Comparison of ENCODE assay signal across 9 cellular contexts in the genomic region with DNA sequence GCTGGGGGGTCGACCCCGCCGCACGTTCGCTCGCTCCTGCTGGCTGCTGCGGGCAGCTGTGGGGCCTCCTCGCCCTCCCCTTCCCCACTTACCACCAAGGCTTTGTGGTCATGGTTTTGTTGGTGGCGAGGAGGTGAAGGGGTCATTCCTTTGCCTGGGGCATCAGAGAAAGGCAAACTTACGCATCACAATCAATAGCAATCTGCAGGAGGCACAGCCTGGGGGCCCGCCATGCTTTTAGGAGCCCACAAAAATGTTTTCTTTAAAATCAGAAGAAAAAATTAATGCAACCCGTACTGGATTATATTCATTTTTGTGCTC.
DNase-seq lines count a peak whose midpoint lies in the region; ATAC-seq and TF ChIP-seq lines count a peak whose summit lies in the region.
"Had no signal": no experiment of that assay in that cellular context is flagged by ENCODE, and none has a peak within 500 bp of the region (broad histone marks: within the 10 kb centered on the region; RNA-seq: fewer than 3 reads in every experiment).

No MANE protein-coding gene starts in this region.

- peaks cover 3% of the 10 kb centered on the region for H3F3A ChIP-seq in smooth muscle cell (ENCODE audit: low read depth)

- H3K79me2 ChIP-seq in smooth muscle cell (ENCODE audit: low read depth) = no peaks in the 10 kb centered on the region

- no peak overlapping the region for H3K9ac ChIP-seq in smooth muscle cell (ENCODE audit: low read depth)

- H3K9me3 Mint-ChIP-seq in glutamatergic neuron (ENCODE audit: unreplicated experiment) = peaks cover 10% of the 10 kb centered on the region

- H3K4me1 Mint-ChIP-seq in glutamatergic neuron (ENCODE audit: low read depth, unreplicated experiment) = peaks cover 22% of the 10 kb centered on the region

- H3K4me3 Mint-ChIP-seq in glutamatergic neuron (ENCODE audit: unreplicated experiment) = peak overlapping the region; percentile 75

- H3K9me3 ChIP-seq in smooth muscle cell (replicated peaks; ENCODE audit: low read depth) = no peaks in the 10 kb centered on the region

- H3K4me1 ChIP-seq in smooth muscle cell (ENCODE audit: low read depth) = peaks cover 16% of the 10 kb centered on the region

- H3K27ac ChIP-seq in smooth muscle cell (ENCODE audit: low read depth) = no peak overlapping the region

- WGBS in smooth muscle cell (ENCODE audit: low lambda C conversion rate) = 20% methylated on average over 12 of the region's 12 CpGs

- no peaks in the 10 kb centered on the region for H3K36me3 ChIP-seq in smooth muscle cell (ENCODE audit: low read depth)

- H4K20me1 ChIP-seq in smooth muscle cell (ENCODE audit: low read depth) = no peaks in the 10 kb centered on the region

- peaks cover 3% of the 10 kb centered on the region for H3K27me3 Mint-ChIP-seq in glutamatergic neuron (ENCODE audit: unreplicated experiment)

- DNase-seq in NCI-H146 treated with DMSO at 0.1 percent for 48 hours (lab: John Stamatoyannopoulos, UW; ENCODE audit: unreplicated experiment) (peak; percentile 97), glutamatergic neuron (no peak), smooth muscle cell (lab: John Stamatoyannopoulos, UW; ENCODE audit: unreplicated experiment) (no peak), AG08396 (ENCODE audit: low spot score) (no peak), ureter (ENCODE audit: low spot score) (no peak)
- DNase-seq: activated T-cell treated with anti-CD3 and anti-CD28 coated beads for 4 hours had no signal

- H2AFZ ChIP-seq in smooth muscle cell (ENCODE audit: low read depth) = peak overlapping the region; percentile 94

- peak overlapping the region; percentile 97 for H3K4me2 ChIP-seq in smooth muscle cell

- no peaks in the 10 kb centered on the region for H3K36me3 Mint-ChIP-seq in glutamatergic neuron (ENCODE audit: unreplicated experiment)

- peak; percentile 23 for ATAC-seq in GM21381 (IDR thresholded peaks at IDR 0.05; ENCODE audit: unreplicated experiment)
- no peak for ATAC-seq in GM18520 (IDR thresholded peaks at IDR 0.05; ENCODE audit: unreplicated experiment)
- ATAC-seq in GM21825 (IDR thresholded peaks at IDR 0.05; ENCODE audit: unreplicated experiment) = no peak

- peak overlapping the region; percentile 61 for H3K4me3 ChIP-seq in smooth muscle cell

- H3K27ac Mint-ChIP-seq in glutamatergic neuron (ENCODE audit: unreplicated experiment) = peak overlapping the region; percentile 41

- TF ChIP-seq CTCF in glutamatergic neuron (IDR thresholded peaks at IDR 0.05; ENCODE audit: partially characterized antibody, unreplicated experiment) = no peak
- no peak for TF ChIP-seq CTCF in smooth muscle cell (IDR thresholded peaks at IDR 0.05; ENCODE audit: borderline replicate concordance, insufficient read depth, poor library complexity, severe bottlenecking)

- no peaks in the 10 kb centered on the region for H3K27me3 ChIP-seq in smooth muscle cell (ENCODE audit: low read depth)
